ENCODE assay signal across 7 cellular contexts in genomic region chr9:10653-11053, GRCh38. TPM values are rescaled to one million over a fixed set of nuclear protein-coding genes. Genes with fewer than 3 reads are reported as not detected.
DNase-seq lines count a peak whose midpoint lies in the region; ATAC-seq and TF ChIP-seq lines count a peak whose summit lies in the region.
"Not testable (repeated sequence)": the region's sequence is repeated elsewhere in the genome, so short reads cannot be mapped to it uniquely, and the experiment has no call there.

No MANE protein-coding gene starts in this region.

- H3K27me3 Mint-ChIP-seq in activated CD4-positive, alpha-beta memory T cell treated with anti-CD3 and anti-CD28 coated beads for 36 hours; chondrocyte (ENCODE audit: low read depth): not testable (repeated sequence)

- not testable (repeated sequence) for H3K9me3 ChIP-seq in NT2/D1 (ENCODE audit: insufficient read depth, low read length); lower lobe of right lung

- POLR2A ChIA-PET in activated CD4-positive, alpha-beta memory T cell treated with anti-CD3 and anti-CD28 coated beads for 36 hours (lab: Charles Lee), result not testable (repeated sequence)

- H3K4me3 Mint-ChIP-seq in activated CD4-positive, alpha-beta memory T cell treated with anti-CD3 and anti-CD28 coated beads for 36 hours; chondrocyte (ENCODE audit: unreplicated experiment): not testable (repeated sequence)

- not testable (repeated sequence) for H3K4me1 ChIP-seq in NT2/D1 (ENCODE audit: insufficient read depth, insufficient read length); lower lobe of right lung

- ATAC-seq in Right ventricle myocardium superior (ENCODE audit: poor library complexity) (peak; percentile 59), lower lobe of right lung (peak; percentile 42 to 69)
- not testable (repeated sequence) for ATAC-seq in sciatic nerve

- CTCF ChIA-PET in activated CD4-positive, alpha-beta memory T cell treated with anti-CD3 and anti-CD28 coated beads for 36 hours (lab: Charles Lee), result not testable (repeated sequence)

- peak overlapping the region; percentile 58 for H3K4me3 ChIP-seq in NT2/D1 (ENCODE audit: insufficient read length, low read depth)
- H3K4me3 ChIP-seq in lower lobe of right lung, result not testable (repeated sequence)

- in situ Hi-C loops in Caki2 (cut with HindIII; ENCODE audit: low pct_unique_long_range_greater_than_20kb, low sequenced_read_pairs), result not testable (repeated sequence)

- H3K27ac ChIP-seq in lower lobe of right lung, result not testable (repeated sequence)

- not testable (repeated sequence) for TF ChIP-seq CTCF in chondrocyte (IDR thresholded peaks at IDR 0.05); lower lobe of right lung (IDR thresholded peaks at IDR 0.05)

- not testable (repeated sequence) for H3K9ac ChIP-seq in NT2/D1 (ENCODE audit: insufficient read length, low read depth)

- H3K9me3 Mint-ChIP-seq in activated CD4-positive, alpha-beta memory T cell treated with anti-CD3 and anti-CD28 coated beads for 36 hours; chondrocyte (ENCODE audit: low read depth): not testable (repeated sequence)

- H3K4me1 Mint-ChIP-seq in activated CD4-positive, alpha-beta memory T cell treated with anti-CD3 and anti-CD28 coated beads for 36 hours (ENCODE audit: low read depth); chondrocyte (ENCODE audit: low read depth): not testable (repeated sequence)

- intact Hi-C loops in activated CD4-positive, alpha-beta memory T cell treated with anti-CD3 and anti-CD28 coated beads for 36 hours (cut with micrococcal nuclease); Right ventricle myocardium superior (cut with DNase I); lower lobe of right lung (cut with DNase I); sciatic nerve (cut with DNase I): not testable (repeated sequence)

- not testable (repeated sequence) for H3K36me3 ChIP-seq in NT2/D1 (ENCODE audit: insufficient read depth, insufficient read length, low read length); lower lobe of right lung

- not testable (repeated sequence) for H3K27ac Mint-ChIP-seq in activated CD4-positive, alpha-beta memory T cell treated with anti-CD3 and anti-CD28 coated beads for 36 hours; chondrocyte (ENCODE audit: unreplicated experiment)

- not testable (repeated sequence) for H3K27me3 ChIP-seq in NT2/D1 (ENCODE audit: insufficient read depth, insufficient read length); lower lobe of right lung (ENCODE audit: low read depth)

- H3K36me3 Mint-ChIP-seq in activated CD4-positive, alpha-beta memory T cell treated with anti-CD3 and anti-CD28 coated beads for 36 hours; chondrocyte (ENCODE audit: low read depth): not testable (repeated sequence)

- DNase-seq in Caki2 (ENCODE audit: low read depth) (peak; percentile 16), NT2/D1 (ENCODE audit: low read depth, low spot score) (peak; percentile 33), chondrocyte (ENCODE audit: low spot score) (peak; percentile 92), Right ventricle myocardium superior (peak; percentile 60), lower lobe of right lung (peak; percentile 68), sciatic nerve (ENCODE audit: low spot score) (peak; percentile 52)
- DNase-seq in activated CD4-positive, alpha-beta memory T cell treated with anti-CD3 and anti-CD28 coated beads for 36 hours, result peak; percentile 15

RNA-seq across cellular contexts. Expression of gene WASHC1, which starts 18.6 kb away (rescaled TPM):
- 7.8 and 7.9 TPM in 2 replicates for total RNA-seq in Caki2 (2014; rRNA removed; shearing (Covaris generic); ENCODE audit: low replicate concordance)
- total RNA-seq in activated CD4-positive, alpha-beta memory T cell treated with anti-CD3 and anti-CD28 coated beads for 36 hours, result 10 to 100 TPM; 20.8 to 22.3 TPM
- total RNA-seq in chondrocyte (7.7 to 10.0 TPM (median 9.8 TPM) in 3 replicates), Right ventricle myocardium superior (12.6 TPM), lower lobe of right lung (25.1 TPM), sciatic nerve (13.3 TPM)

Comparison
In these comparisons a context has a peak if more than half of its experiments do, and no peak if none do; other contexts are left out.
1. DNase-seq: peak in every context shown above with its lines; median percentile 92 in chondrocyte; 68 in lower lobe of right lung; 60 in Right ventricle myocardium superior; 52 in sciatic nerve; 33 in NT2/D1; 16 in Caki2; 15 in activated CD4-positive, alpha-beta memory T cell treated with anti-CD3 and anti-CD28 coated beads for 36 hours.